10 cellular contexts compared by ENCODE assay signal in genomic region chr17:19024101-19025078, GRCh38. TPM values are rescaled to one million over a fixed set of nuclear protein-coding genes. Genes with fewer than 3 reads are reported as not detected.
DNase-seq lines count a peak whose midpoint lies in the region; ATAC-seq and TF ChIP-seq lines count a peak whose summit lies in the region.
"Had no signal": no experiment of that assay in that cellular context is flagged by ENCODE, and none has a peak within 500 bp of the region (broad histone marks: within the 10 kb centered on the region; RNA-seq: fewer than 3 reads in every experiment).

No MANE protein-coding gene starts in this region.

- no peak overlapping the region for H3K9ac ChIP-seq in neuronal stem cell (ENCODE audit: low read depth, low read length, poor library complexity)

- no peak overlapping the region for H4K91ac ChIP-seq in neuronal stem cell (ENCODE audit: low read depth, low read length, poor library complexity)

- TF ChIP-seq CTCF in epithelial cell of esophagus (IDR thresholded peaks at IDR 0.05; ENCODE audit: insufficient read depth, low read depth, low read length, missing control alignments), result no peak
- no peak for TF ChIP-seq CTCF in progenitor cell of endocrine pancreas (IDR thresholded peaks at IDR 0.05; ENCODE audit: unreplicated experiment)

- no peak overlapping the region for H2BK5ac ChIP-seq in neuronal stem cell (ENCODE audit: low read length)

- DNase-seq in GM03348 (ENCODE audit: low spot score) (peak; percentile 53), RKO (ENCODE audit: low spot score) (peak; percentile 32), epithelial cell of esophagus (ENCODE audit: low read depth) (peak; percentile 96), neuronal stem cell (ENCODE audit: low spot score) (no peak), caudate nucleus (lab: John Stamatoyannopoulos, UW) (no peak), progenitor cell of endocrine pancreas (ENCODE audit: low spot score, unreplicated experiment) (no peak), NCI-H1417 (lab: John Stamatoyannopoulos, UW) (no peak)
- DNase-seq: SW 1271 had no signal

- H3K4ac ChIP-seq in neuronal stem cell (ENCODE audit: low read length), result no peak overlapping the region

- H2AFZ ChIP-seq in neuronal stem cell (ENCODE audit: low read length), result no peak overlapping the region

- no peaks in the 10 kb centered on the region for H3K36me3 ChIP-seq in neuronal stem cell (replicated peaks in 1 of 2; ENCODE audit: control insufficient read depth in 2 of 2, insufficient read depth in 2 of 2, low read length in 2 of 2)

- H3K18ac ChIP-seq in neuronal stem cell (ENCODE audit: low read length), result no peak overlapping the region

- no peak overlapping the region for H3K4me3 Mint-ChIP-seq in progenitor cell of endocrine pancreas (ENCODE audit: low read depth)

- no peak overlapping the region for H3K14ac ChIP-seq in neuronal stem cell (ENCODE audit: low read length)

- H3K4me2 ChIP-seq in neuronal stem cell (ENCODE audit: insufficient read depth, low read length, poor library complexity, severe bottlenecking), result no peak overlapping the region

- peaks cover 3% of the 10 kb centered on the region for H3K27me3 Mint-ChIP-seq in progenitor cell of endocrine pancreas

- H3K4me3 ChIP-seq in epithelial cell of esophagus (ENCODE audit: low read length), result no peak overlapping the region
- no peak overlapping the region for H3K4me3 ChIP-seq in neuronal stem cell (ENCODE audit: low read length in 2 of 2)

- no peaks in the 10 kb centered on the region for H3K4me1 Mint-ChIP-seq in progenitor cell of endocrine pancreas (ENCODE audit: low read depth)

- peak overlapping the region; percentile 81 for H2AK5ac ChIP-seq in neuronal stem cell (ENCODE audit: low read depth, low read length)

- WGBS in neuronal stem cell (ENCODE audit: extremely low coverage in 2 of 2, insufficient read length in 2 of 2, insufficient replicate concordance in 1 of 2), 2 donors, result no CpG with 5 or more reads among the region's 22 CpGs

- no peak overlapping the region for H4K8ac ChIP-seq in neuronal stem cell (ENCODE audit: low read depth, low read length)

- H3K4me1 ChIP-seq in neuronal stem cell (ENCODE audit: control insufficient read depth in 2 of 2, insufficient read depth in 1 of 2, low read depth in 1 of 2, low read length in 2 of 2), result peaks cover 0 to 3% of the 10 kb centered on the region in 2 donors

- H2BK12ac ChIP-seq in neuronal stem cell (ENCODE audit: low read length), result no peak overlapping the region

- H3K9me3 Mint-ChIP-seq in progenitor cell of endocrine pancreas (ENCODE audit: low read depth), result no peaks in the 10 kb centered on the region

- H3K36me3 Mint-ChIP-seq in progenitor cell of endocrine pancreas (ENCODE audit: insufficient read depth), result no peaks in the 10 kb centered on the region

- no peak overlapping the region for H3K23ac ChIP-seq in neuronal stem cell (ENCODE audit: low read depth, low read length, poor library complexity)

- peak overlapping the region; percentile 12 for H2BK15ac ChIP-seq in neuronal stem cell (ENCODE audit: low read length)

- H3K27ac ChIP-seq in neuronal stem cell (replicated peaks; ENCODE audit: low read length) (no peak overlapping the region), caudate nucleus (ENCODE audit: low read depth, low read length) (no peak overlapping the region)

- H3K9me3 ChIP-seq in neuronal stem cell (replicated peaks in 1 of 2; ENCODE audit: control insufficient read depth in 2 of 2, insufficient read depth in 1 of 2, low read depth in 1 of 2, low read length in 2 of 2), result no peaks in the 10 kb centered on the region

- H3K79me1 ChIP-seq in neuronal stem cell (ENCODE audit: low read depth, low read length), result peaks cover 2% of the 10 kb centered on the region

- H3K27me3 ChIP-seq in neuronal stem cell (ENCODE audit: control insufficient read depth in 3 of 3, insufficient read depth in 3 of 3, low read depth in 1 of 3, low read length in 3 of 3), result no peaks in the 10 kb centered on the region

- ATAC-seq in HG02884 (IDR thresholded peaks at IDR 0.05; ENCODE audit: unreplicated experiment), result no peak

- H3K27ac Mint-ChIP-seq in progenitor cell of endocrine pancreas, result no peak overlapping the region

- H2BK120ac ChIP-seq in neuronal stem cell (ENCODE audit: low read depth, low read length), result no peak overlapping the region

RNA-seq across cellular contexts. Expression of gene FAM83G, which starts 19.8 kb away (rescaled TPM):
- 9.5 TPM for polyA plus RNA-seq in neuronal stem cell (2013, experiment 1 of 2)
- 9.7 TPM for polyA plus RNA-seq in neuronal stem cell (2013, experiment 2 of 2)
- total RNA-seq in progenitor cell of endocrine pancreas, result 16.6 and 17.3 TPM in 2 replicates

RNA-seq across cellular contexts. Expression of gene GRAP, which starts 22.4 kb away (rescaled TPM):
- polyA plus RNA-seq in neuronal stem cell (2013, experiment 1 of 2), result 0.08 TPM
- polyA plus RNA-seq in neuronal stem cell (2013, experiment 2 of 2), result 0.11 TPM
- not detected in 2 replicates for total RNA-seq in progenitor cell of endocrine pancreas
- total RNA-seq: NCI-H460 had no signal

Comparison
In these comparisons a context has a peak if more than half of its experiments do, and no peak if none do; other contexts are left out.
1. DNase-seq: peak in GM03348 (single experiment), RKO (single experiment) and epithelial cell of esophagus (single experiment); none in neuronal stem cell (single experiment), caudate nucleus (0 of 61), progenitor cell of endocrine pancreas (single experiment) and NCI-H1417 (0 of 3).